In genomic region chr17:82294086-82294773, GRCh38 we compare ENCODE assay signal across 1 cellular context.
TF ChIP-seq lines count a peak whose summit lies in the region.

No MANE protein-coding gene starts in this region.

TF ChIP-seq in K562, 482 proteins besides CTCF, POLR2A, EP300 and RAD21:
- TF ChIP-seq POLR2AphosphoS5 (IDR thresholded peaks at IDR 0.05; ENCODE audit: control insufficient read depth, insufficient read depth, low read depth, low read length) (peak; percentile 10; the same call in 1 of the 2 replicates), TAF9B (IDR thresholded peaks at IDR 0.05; ENCODE audit: partially characterized antibody) (no peak), ZNF24 (IDR thresholded peaks at IDR 0.05) (no peak), KDM4B (IDR thresholded peaks at IDR 0.05; ENCODE audit: borderline replicate concordance in 2 of 2, low read depth in 1 of 2) (no peak), FOXA3 (CRISPR knock-in tag; conservative IDR thresholded peaks at IDR 0.05 in 1 of 2, IDR thresholded peaks at IDR 0.05 in 1 of 2) (peak in 1 of 2 experiments; percentile 23; a peak in 1 of 4 replicates), RAD51 (IDR thresholded peaks at IDR 0.05; ENCODE audit: borderline replicate concordance, low read depth) (no peak), TFAM (CRISPR knock-in tag; conservative IDR thresholded peaks at IDR 0.05) (no peak), ZFP91 (CRISPR knock-in tag; IDR thresholded peaks at IDR 0.05) (no peak), ZNF57 (CRISPR knock-in tag; IDR thresholded peaks at IDR 0.05) (no peak), RBM17 (IDR thresholded peaks at IDR 0.05; ENCODE audit: borderline replicate concordance, low read depth, low read length) (no peak), STAG1 (CRISPR knock-in tag; IDR thresholded peaks at IDR 0.05; ENCODE audit: borderline replicate concordance) (no peak), SUPT5H (IDR thresholded peaks at IDR 0.05) (no peak), ZC3H8 (IDR thresholded peaks at IDR 0.05) (no peak), NCOA6 (IDR thresholded peaks at IDR 0.05) (no peak), TOE1 (IDR thresholded peaks at IDR 0.05; ENCODE audit: borderline replicate concordance) (no peak), TOE1 (CRISPR knock-in tag; IDR thresholded peaks at IDR 0.05; ENCODE audit: borderline replicate concordance, low read depth) (no peak), TEAD1 (CRISPR knock-in tag; IDR thresholded peaks at IDR 0.05) (no peak), EP400 (IDR thresholded peaks at IDR 0.05) (no peak), ZC3H4 (CRISPR knock-in tag; IDR thresholded peaks at IDR 0.05; ENCODE audit: borderline replicate concordance) (no peak), BACH1 (tag; IDR thresholded peaks at IDR 0.05) (no peak), MYBL2 (IDR thresholded peaks at IDR 0.05; ENCODE audit: low read depth) (no peak), MYBL2 (CRISPR knock-in tag; IDR thresholded peaks at IDR 0.05; ENCODE audit: borderline replicate concordance) (no peak), ZNF12 (CRISPR knock-in tag; IDR thresholded peaks at IDR 0.05) (no peak), THAP7 (CRISPR knock-in tag; IDR thresholded peaks at IDR 0.05) (no peak), MIER1 (IDR thresholded peaks at IDR 0.05; ENCODE audit: low read depth) (no peak), ZNF282 (CRISPR knock-in tag; IDR thresholded peaks at IDR 0.05) (no peak), ZNF217 (CRISPR knock-in tag; IDR thresholded peaks at IDR 0.05) (no peak), CREB3L1 (IDR thresholded peaks at IDR 0.05; ENCODE audit: borderline replicate concordance, low read depth) (no peak), EZH2 (IDR thresholded peaks at IDR 0.05; ENCODE audit: borderline replicate concordance, low read depth, low read length) (no peak), ELF1 (tag; IDR thresholded peaks at IDR 0.05) (no peak), POLR2AphosphoS2 (IDR thresholded peaks at IDR 0.05; ENCODE audit: low read length) (0 out of 2 replicates have a peak, but pooled peaks have one; percentile 15), CBX3 (IDR thresholded peaks at IDR 0.05; ENCODE audit: borderline replicate concordance in 1 of 2, low read length in 2 of 2) (no peak), HIVEP1 (CRISPR knock-in tag; IDR thresholded peaks at IDR 0.05) (no peak), MAFK (IDR thresholded peaks at IDR 0.05; ENCODE audit: low read length) (no peak), MGA (IDR thresholded peaks at IDR 0.05) (0 out of 2 replicates have a peak, but pooled peaks have one; percentile 37), RBBP5 (IDR thresholded peaks at IDR 0.05; ENCODE audit: borderline replicate concordance, insufficient read depth, low read length, poor library complexity, severe bottlenecking) (peak; percentile 11), ZNF668 (CRISPR knock-in tag; IDR thresholded peaks at IDR 0.05) (no peak), KHSRP (IDR thresholded peaks at IDR 0.05) (no peak)
- TF ChIP-seq, protein P1, sequence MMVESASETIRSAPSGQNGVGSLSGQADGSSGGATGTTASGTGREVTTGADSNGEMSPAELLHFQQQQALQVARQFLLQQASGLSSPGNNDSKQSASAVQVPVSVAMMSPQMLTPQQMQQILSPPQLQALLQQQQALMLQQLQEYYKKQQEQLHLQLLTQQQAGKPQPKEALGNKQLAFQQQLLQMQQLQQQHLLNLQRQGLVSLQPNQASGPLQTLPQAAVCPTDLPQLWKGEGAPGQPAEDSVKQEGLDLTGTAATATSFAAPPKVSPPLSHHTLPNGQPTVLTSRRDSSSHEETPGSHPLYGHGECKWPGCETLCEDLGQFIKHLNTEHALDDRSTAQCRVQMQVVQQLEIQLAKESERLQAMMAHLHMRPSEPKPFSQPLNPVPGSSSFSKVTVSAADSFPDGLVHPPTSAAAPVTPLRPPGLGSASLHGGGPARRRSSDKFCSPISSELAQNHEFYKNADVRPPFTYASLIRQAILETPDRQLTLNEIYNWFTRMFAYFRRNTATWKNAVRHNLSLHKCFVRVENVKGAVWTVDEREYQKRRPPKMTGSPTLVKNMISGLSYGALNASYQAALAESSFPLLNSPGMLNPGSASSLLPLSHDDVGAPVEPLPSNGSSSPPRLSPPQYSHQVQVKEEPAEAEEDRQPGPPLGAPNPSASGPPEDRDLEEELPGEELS (CRISPR knock-in tag; IDR thresholded peaks at IDR 0.05; ENCODE audit: borderline replicate concordance) = no peak
- TF ChIP-seq, protein P2, sequence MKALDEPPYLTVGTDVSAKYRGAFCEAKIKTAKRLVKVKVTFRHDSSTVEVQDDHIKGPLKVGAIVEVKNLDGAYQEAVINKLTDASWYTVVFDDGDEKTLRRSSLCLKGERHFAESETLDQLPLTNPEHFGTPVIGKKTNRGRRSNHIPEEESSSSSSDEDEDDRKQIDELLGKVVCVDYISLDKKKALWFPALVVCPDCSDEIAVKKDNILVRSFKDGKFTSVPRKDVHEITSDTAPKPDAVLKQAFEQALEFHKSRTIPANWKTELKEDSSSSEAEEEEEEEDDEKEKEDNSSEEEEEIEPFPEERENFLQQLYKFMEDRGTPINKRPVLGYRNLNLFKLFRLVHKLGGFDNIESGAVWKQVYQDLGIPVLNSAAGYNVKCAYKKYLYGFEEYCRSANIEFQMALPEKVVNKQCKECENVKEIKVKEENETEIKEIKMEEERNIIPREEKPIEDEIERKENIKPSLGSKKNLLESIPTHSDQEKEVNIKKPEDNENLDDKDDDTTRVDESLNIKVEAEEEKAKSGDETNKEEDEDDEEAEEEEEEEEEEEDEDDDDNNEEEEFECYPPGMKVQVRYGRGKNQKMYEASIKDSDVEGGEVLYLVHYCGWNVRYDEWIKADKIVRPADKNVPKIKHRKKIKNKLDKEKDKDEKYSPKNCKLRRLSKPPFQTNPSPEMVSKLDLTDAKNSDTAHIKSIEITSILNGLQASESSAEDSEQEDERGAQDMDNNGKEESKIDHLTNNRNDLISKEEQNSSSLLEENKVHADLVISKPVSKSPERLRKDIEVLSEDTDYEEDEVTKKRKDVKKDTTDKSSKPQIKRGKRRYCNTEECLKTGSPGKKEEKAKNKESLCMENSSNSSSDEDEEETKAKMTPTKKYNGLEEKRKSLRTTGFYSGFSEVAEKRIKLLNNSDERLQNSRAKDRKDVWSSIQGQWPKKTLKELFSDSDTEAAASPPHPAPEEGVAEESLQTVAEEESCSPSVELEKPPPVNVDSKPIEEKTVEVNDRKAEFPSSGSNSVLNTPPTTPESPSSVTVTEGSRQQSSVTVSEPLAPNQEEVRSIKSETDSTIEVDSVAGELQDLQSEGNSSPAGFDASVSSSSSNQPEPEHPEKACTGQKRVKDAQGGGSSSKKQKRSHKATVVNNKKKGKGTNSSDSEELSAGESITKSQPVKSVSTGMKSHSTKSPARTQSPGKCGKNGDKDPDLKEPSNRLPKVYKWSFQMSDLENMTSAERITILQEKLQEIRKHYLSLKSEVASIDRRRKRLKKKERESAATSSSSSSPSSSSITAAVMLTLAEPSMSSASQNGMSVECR (CRISPR knock-in tag; IDR thresholded peaks at IDR 0.05) = no peak
